Comparison of ENCODE assay signal across 8 cellular contexts in the genomic region with DNA sequence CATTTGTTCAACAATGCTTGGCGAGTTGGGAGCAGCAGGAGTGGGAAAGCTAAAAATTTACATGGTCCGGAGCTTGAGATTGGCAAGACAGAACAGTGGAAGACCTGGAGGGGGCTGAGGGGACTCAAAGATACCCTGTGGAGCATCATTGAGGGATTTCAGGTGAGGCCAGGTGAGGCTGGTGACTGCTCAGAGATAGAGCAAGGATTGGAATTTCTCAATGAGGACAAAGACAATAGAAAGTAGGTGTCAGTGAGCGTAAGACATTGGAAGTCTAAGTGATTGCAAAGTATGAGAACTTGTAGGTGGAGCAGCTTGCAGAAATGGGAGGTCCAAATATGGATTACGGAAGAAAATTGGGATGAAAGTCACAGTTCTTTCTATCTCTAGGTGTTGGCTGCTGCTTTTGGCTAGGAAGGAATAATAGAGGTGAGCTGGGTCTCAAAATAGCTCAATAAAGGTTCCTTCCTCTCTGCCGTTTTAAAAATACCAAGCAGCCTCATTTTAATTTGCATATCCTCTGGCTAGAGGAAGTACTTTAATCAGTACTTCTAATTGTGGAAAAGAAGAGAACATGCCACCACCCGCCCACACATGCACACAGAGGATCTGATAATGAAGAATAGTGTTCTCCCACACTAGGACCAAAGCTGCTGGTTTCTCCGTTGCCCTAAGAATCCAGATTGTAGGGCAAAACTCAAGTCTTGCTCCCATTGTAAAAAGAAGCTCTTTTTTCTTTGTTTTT. TPM values are rescaled to one million over a fixed set of nuclear protein-coding genes. Genes with fewer than 3 reads are reported as not detected.
DNase-seq lines count a peak whose midpoint lies in the region; ATAC-seq lines count a peak whose summit lies in the region.

No MANE protein-coding gene starts in this region.

- peak; percentile 53 to 69 for DNase-seq in activated CD4-positive, alpha-beta T cell treated with anti-CD3 and anti-CD28 coated beads, Interleukin-2, amount 50 U/mL, for 48 hours
- DNase-seq in stimulated activated CD4-positive, alpha-beta T cell treated with anti-CD3 and anti-CD28 coated beads, Interleukin-15, amount 100 ng/mL, for 24 hours = peak; percentile 77
- DNase-seq in dermis blood vessel endothelial cell (no peak), AG08396 (ENCODE audit: low spot score) (no peak), SK-N-DZ (ENCODE audit: low spot score) (no peak), NCI-H2107 (lab: John Stamatoyannopoulos, UW) (no peak)

- ATAC-seq in GM19395 (IDR thresholded peaks at IDR 0.05; ENCODE audit: unreplicated experiment) (peak; percentile 87), HG03196 (IDR thresholded peaks at IDR 0.05; ENCODE audit: unreplicated experiment) (peak; percentile 70)

RNA-seq across cellular contexts. Expression of gene SORL1, which starts 42.4 kb away (rescaled TPM):
- total RNA-seq in dermis blood vessel endothelial cell = 0.05 and 0.17 TPM in 2 replicates
- 9.1 and 12.0 TPM in 2 replicates for polyA plus RNA-seq in SK-N-DZ (2014; cell fraction: cytosol; rRNA removed)
- polyA plus RNA-seq in SK-N-DZ (2014; cell fraction: nucleus; rRNA removed) = 14.3 and 18.5 TPM in 2 replicates

Comparison
In these comparisons a context has a peak if more than half of its experiments do, and no peak if none do; other contexts are left out.
1. DNase-seq: peak in activated CD4-positive, alpha-beta T cell treated with anti-CD3 and anti-CD28 coated beads, Interleukin-2, amount 50 U/mL, for 48 hours (2 of 2) and stimulated activated CD4-positive, alpha-beta T cell treated with anti-CD3 and anti-CD28 coated beads, Interleukin-15, amount 100 ng/mL, for 24 hours (single experiment); none in dermis blood vessel endothelial cell (single experiment), AG08396 (single experiment), SK-N-DZ (single experiment) and NCI-H2107 (single experiment).